In genomic region chr9:113886933-113887332, GRCh38 we compare ENCODE assay signal across 12 cellular contexts. TPM values are rescaled to one million over a fixed set of nuclear protein-coding genes. Genes with fewer than 3 reads are reported as not detected.
DNase-seq lines count a peak whose midpoint lies in the region; ATAC-seq, FAIRE-seq and TF ChIP-seq lines count a peak whose summit lies in the region.
"Had no signal": no experiment of that assay in that cellular context is flagged by ENCODE, and none has a peak within 500 bp of the region (broad histone marks: within the 10 kb centered on the region; RNA-seq: fewer than 3 reads in every experiment).

No MANE protein-coding gene starts in this region.

- H3K27me3 ChIP-seq in pancreas: no peaks in the 10 kb centered on the region
- H3K27me3 ChIP-seq: MG63 had no signal

- TF ChIP-seq CTCF in pancreas (IDR thresholded peaks at IDR 0.05): no peak
- TF ChIP-seq CTCF in GM10248 (IDR thresholded peaks at IDR 0.05; ENCODE audit: control extremely low read depth, extremely low read depth, low read depth, missing control alignments): no peak

- intact Hi-C loops in pancreas (cut with DNase I): no loop called here
- intact Hi-C loops in Right ventricle myocardium inferior (cut with DNase I): loop anchor here (10.0 kb wide), 2 partner anchors 148 to 472 kb away; partner anchors contain the start of genes C9orf43 and POLE3

- H3K4me3 ChIP-seq in pancreas: no peak overlapping the region
- H3K4me3 ChIP-seq: MG63 had no signal

- H3K27ac ChIP-seq in pancreas: peak overlapping the region in 2 of 4 donors; percentile 33 to 47

- POLR2A ChIA-PET in GM10248 (lab: Yijun Ruan, JAX): no interaction called here

- in situ Hi-C loops in SK-MEL-5 (cut with HindIII; ENCODE audit: low pct_unique_long_range_greater_than_20kb, low sequenced_read_pairs): no loop called here

- no peaks in the 10 kb centered on the region for H3K9me3 ChIP-seq in pancreas

- no peak for FAIRE-seq in GM12891 (lab: Jason Lieb, UNC)
- FAIRE-seq in pancreas (lab: Jason Lieb, UNC): no peak

- DNase-seq in GM12891 (ENCODE audit: insufficient read length, low spot score) (no peak), SK-MEL-5 (ENCODE audit: low read depth, low spot score) (peak; percentile 12), pancreas (no peak), RPMI8226 (no peak), GM10248 (ENCODE audit: extremely low spot score) (no peak), Right ventricle myocardium inferior (ENCODE audit: missing footprints) (no peak)
- DNase-seq: activated gamma-delta T cell treated with Interleukin-2 at 50 U/mL for 16 hours, cortex of kidney, MG63, NCI-H524 treated with DMSO at 0.1 percent for 48 hours, SK-N-SH had no signal

- TF ChIP-seq POLR2A in GM12891 (IDR thresholded peaks at IDR 0.05; ENCODE audit: low read depth, low read length): no peak

- WGBS in pancreas, 2 donors: 67 to 70% methylated on average over 2 of the region's 2 CpGs

- ATAC-seq in esophagus mucosa: peak; percentile 49
- peak; percentile 38 to 62 (median 54) for ATAC-seq in pancreas
- ATAC-seq in Right ventricle myocardium inferior: no peak

- CTCF ChIA-PET in GM10248 (lab: Yijun Ruan, JAX): no interaction called here

- H3K36me3 ChIP-seq in pancreas: no peaks in the 10 kb centered on the region

- peaks cover 7 to 21% (median 8%) of the 10 kb centered on the region in 3 donors for H3K4me1 ChIP-seq in pancreas

TF ChIP-seq in GM12891, 5 proteins besides CTCF, POLR2A, EP300 and RAD21:
- no peak for TF ChIP-seq POLR2AphosphoS5 (IDR thresholded peaks at IDR 0.05; ENCODE audit: low read depth, low read length)
- TF ChIP-seq TAF1 (IDR thresholded peaks at IDR 0.05; ENCODE audit: low read depth, low read length): no peak
- 0 out of 2 replicates have a peak, but pooled peaks have one; percentile 21 for TF ChIP-seq SPI1 (IDR thresholded peaks at IDR 0.05; ENCODE audit: low read depth, low read length)
- no peak for TF ChIP-seq POU2F2 (IDR thresholded peaks at IDR 0.05; ENCODE audit: low read depth, low read length)
- no peak for TF ChIP-seq PAX5 (IDR thresholded peaks at IDR 0.05; ENCODE audit: insufficient read depth, low read length, severe bottlenecking)
TF ChIP-seq in GM12891: peak in this region for 1.

RNA-seq across cellular contexts. Expression of gene ZNF618, which starts 10.8 kb away (rescaled TPM):
- polyA plus RNA-seq in GM12891 (2012; ENCODE audit: low read depth, missing spikeins): 0.05 TPM
- total RNA-seq in SK-MEL-5 (2014; rRNA removed; shearing (Covaris generic)): 2.2 and 3.2 TPM in 2 replicates
- polyA plus RNA-seq in SK-MEL-5 (2015; cell fraction: cytosol; rRNA removed): 6.7 and 10.2 TPM in 2 replicates
- 10.7 and 16.0 TPM in 2 replicates for polyA plus RNA-seq in SK-MEL-5 (2015; cell fraction: nucleus; rRNA removed)
- 2.0 TPM for total RNA-seq in esophagus mucosa
- 10 to 100 TPM in 1 of 6 donors, 1 to 10 TPM in 5; 7.0 to 14.0 (median 8.8) TPM for total RNA-seq in pancreas
- polyA plus RNA-seq in pancreas: 1 to 10 TPM; 5.1 to 6.4 TPM
- 1.6 TPM for total RNA-seq in Right ventricle myocardium inferior
